ENCODE assay signal across 29 cellular contexts in the genomic region with DNA sequence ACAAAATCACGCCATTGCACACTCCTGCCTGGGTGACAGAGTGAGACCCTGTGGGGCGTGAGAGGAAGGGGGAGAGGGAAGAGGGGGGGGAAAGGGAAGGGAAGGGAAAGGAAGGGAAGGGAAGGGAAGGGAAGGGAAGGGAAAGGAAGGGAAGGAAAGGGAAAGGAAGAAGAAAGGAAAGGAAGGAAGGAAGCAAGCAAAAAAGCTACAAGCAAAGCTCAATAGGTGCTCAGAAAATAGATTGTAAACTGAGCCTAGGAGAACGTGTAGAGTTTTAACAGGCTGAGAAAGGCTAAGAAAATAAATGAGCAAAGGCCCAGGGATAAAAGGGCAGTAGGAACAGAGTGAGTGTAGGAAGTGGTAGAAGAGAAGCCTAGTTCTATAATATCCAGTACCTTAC. TPM values are rescaled to one million over a fixed set of nuclear protein-coding genes. Genes with fewer than 3 reads are reported as not detected.
"Had no signal": no experiment of that assay in that cellular context is flagged by ENCODE, and none has a peak within 500 bp of the region (broad histone marks: within the 10 kb centered on the region; RNA-seq: fewer than 3 reads in every experiment).

No MANE protein-coding gene starts in this region.

- DNase-seq: dorsolateral prefrontal cortex; effector CD4-positive, alpha-beta T cell; foreskin fibroblast; gastrocnemius medialis; head of caudate nucleus; mucosa of descending colon; naive B cell; nucleus accumbens; psoas muscle; right cardiac atrium; spleen; stimulated activated CD4-positive, alpha-beta T cell treated with anti-CD3 and anti-CD28 coated beads, Interleukin-4, amount 100 ng/mL, for 4 hours; transverse colon; upper lobe of right lung; uterus had no signal

- H3K9me3 ChIP-seq: gastrocnemius medialis, mucosa of descending colon, psoas muscle, spleen, suprapubic skin, transverse colon, upper lobe of right lung, uterus had no signal

- H3K36me3 Mint-ChIP-seq: naive B cell had no signal

- H3K4me3 ChIP-seq: dorsolateral prefrontal cortex, gastrocnemius medialis, lung, mucosa of descending colon, neural progenitor cell, psoas muscle, skin epidermis, spleen, suprapubic skin, transverse colon, upper lobe of right lung, uterus had no signal

- H3K27me3 ChIP-seq: dorsolateral prefrontal cortex, gastrocnemius medialis, neural progenitor cell, spleen, suprapubic skin, transverse colon, upper lobe of right lung, uterus had no signal

- H3K27ac Mint-ChIP-seq: memory B cell; mesothelial cell of epicardium; natural killer cell treated with Interleukin-12 subunit alpha and Interleukin-12 subunit beta and Interleukin-15 and Interleukin-18, amount 100 ng/mL, for 72 hours; neural progenitor cell; stimulated activated memory B cell treated with anti-CD40 and anti-IgM and Interleukin-4, amounts not matched to agents 10 μg/mL and 1 μg/mL and 100 μg/mL, for 72 hours; stimulated activated naive CD8-positive, alpha-beta T cell treated with anti-CD3 and anti-CD28 coated beads, Interleukin-15, Interleukin-2, amounts not matched to agents 100 ng/mL and 50 ng/mL, for 24 hours had no signal

- H3K4me3 Mint-ChIP-seq: memory B cell; mesothelial cell of epicardium; naive B cell; natural killer cell treated with Interleukin-12 subunit alpha and Interleukin-12 subunit beta and Interleukin-15 and Interleukin-18, amount 100 ng/mL, for 72 hours; neural progenitor cell; stimulated activated memory B cell treated with anti-CD40 and anti-IgM and Interleukin-4, amounts not matched to agents 10 μg/mL and 1 μg/mL and 100 μg/mL, for 72 hours; stimulated activated naive CD8-positive, alpha-beta T cell treated with anti-CD3 and anti-CD28 coated beads, Interleukin-15, Interleukin-2, amounts not matched to agents 100 ng/mL and 50 ng/mL, for 24 hours had no signal

- H3K4me1 ChIP-seq: gastrocnemius medialis, neural progenitor cell, psoas muscle, spleen, suprapubic skin, transverse colon, upper lobe of right lung, uterus had no signal

- ATAC-seq: gastrocnemius medialis; left lobe of liver; mucosa of descending colon; natural killer cell treated with Interleukin-12 subunit alpha and Interleukin-12 subunit beta and Interleukin-15 and Interleukin-18, amount 100 ng/mL, for 72 hours; psoas muscle; right cardiac atrium; stimulated activated memory B cell treated with anti-CD40 and anti-IgM and Interleukin-4, amounts not matched to agents 10 μg/mL and 1 μg/mL and 100 μg/mL, for 72 hours; upper lobe of right lung had no signal

- H3K9me3 Mint-ChIP-seq: memory B cell; natural killer cell treated with Interleukin-12 subunit alpha and Interleukin-12 subunit beta and Interleukin-15 and Interleukin-18, amount 100 ng/mL, for 72 hours; stimulated activated memory B cell treated with anti-CD40 and anti-IgM and Interleukin-4, amounts not matched to agents 10 μg/mL and 1 μg/mL and 100 μg/mL, for 72 hours; stimulated activated naive CD8-positive, alpha-beta T cell treated with anti-CD3 and anti-CD28 coated beads, Interleukin-15, Interleukin-2, amounts not matched to agents 100 ng/mL and 50 ng/mL, for 24 hours had no signal

- H3K36me3 ChIP-seq: neural progenitor cell, uterus had no signal

- H3K27ac ChIP-seq: gastrocnemius medialis, neural progenitor cell, psoas muscle, skin epidermis, spleen, suprapubic skin, transverse colon, upper lobe of right lung, uterus had no signal

- H3K4me1 Mint-ChIP-seq: memory B cell; mesothelial cell of epicardium; naive B cell; neural progenitor cell; stimulated activated memory B cell treated with anti-CD40 and anti-IgM and Interleukin-4, amounts not matched to agents 10 μg/mL and 1 μg/mL and 100 μg/mL, for 72 hours had no signal

- H3K27me3 Mint-ChIP-seq: memory B cell; naive B cell; natural killer cell treated with Interleukin-12 subunit alpha and Interleukin-12 subunit beta and Interleukin-15 and Interleukin-18, amount 100 ng/mL, for 72 hours; stimulated activated memory B cell treated with anti-CD40 and anti-IgM and Interleukin-4, amounts not matched to agents 10 μg/mL and 1 μg/mL and 100 μg/mL, for 72 hours; stimulated activated naive CD8-positive, alpha-beta T cell treated with anti-CD3 and anti-CD28 coated beads, Interleukin-15, Interleukin-2, amounts not matched to agents 100 ng/mL and 50 ng/mL, for 24 hours had no signal

- H2AFZ ChIP-seq: neural progenitor cell had no signal

- H3K4me2 ChIP-seq: neural progenitor cell had no signal

RNA-seq across cellular contexts. Expression of gene GDPD4, which starts 30.8 kb away (rescaled TPM):
- total RNA-seq: gastrocnemius medialis; glomerular endothelial cell; lung; mesothelial cell of epicardium; natural killer cell treated with Interleukin-12 subunit alpha and Interleukin-12 subunit beta and Interleukin-15 and Interleukin-18, amount 100 ng/mL, for 72 hours; osteocyte; psoas muscle; renal cortical epithelial cell; suprapubic skin; transverse colon; upper lobe of right lung had no signal
- polyA plus RNA-seq: keratinocyte, lung, psoas muscle had no signal
